22 cellular contexts compared by ENCODE assay signal in genomic region chr2:230910546-230911135, GRCh38. TPM values are rescaled to one million over a fixed set of nuclear protein-coding genes. Genes with fewer than 3 reads are reported as not detected.
A peak's percentile ranks its signal among the peaks of the same experiment; 100 is the strongest.
DNase-seq lines count a peak whose midpoint lies in the region; FAIRE-seq and TF ChIP-seq lines count a peak whose summit lies in the region.
"Had no signal": no experiment of that assay in that cellular context is flagged by ENCODE, and none has a peak within 500 bp of the region (broad histone marks: within the 10 kb centered on the region; RNA-seq: fewer than 3 reads in every experiment).

No MANE protein-coding gene starts in this region.

- peak overlapping the region; percentile 88; the same call in 1 of the 2 replicates for H3K4me2 ChIP-seq in BLaER1

- peaks cover 2% of the 10 kb centered on the region for H3K36me3 Mint-ChIP-seq in chondrocyte (ENCODE audit: low read depth)

- no peak for TF ChIP-seq POLR2A in GM12891 (IDR thresholded peaks at IDR 0.05; ENCODE audit: low read depth, low read length)

- intact Hi-C loops in posterior vena cava (cut with DNase I), result no loop called here

- H4K20me1 ChIP-seq in BLaER1, result no peaks in the 10 kb centered on the region

- H3K27me3 ChIP-seq in BLaER1, result no peaks in the 10 kb centered on the region
- H3K27me3 ChIP-seq: tibial nerve had no signal

- H3K9me3 ChIP-seq in BLaER1, result no peaks in the 10 kb centered on the region
- H3K9me3 ChIP-seq: gastrocnemius medialis, tibial nerve had no signal

- H3K27me3 Mint-ChIP-seq in chondrocyte (ENCODE audit: low read depth), result peaks cover 19% of the 10 kb centered on the region

- DNase-seq in GM12891 (ENCODE audit: insufficient read length, low spot score), result no peak
- DNase-seq in chondrocyte (ENCODE audit: low spot score), result peak; percentile 49
- peak; percentile 16 for DNase-seq in posterior vena cava (ENCODE audit: low spot score)
- DNase-seq in NCI-H446 (lab: John Stamatoyannopoulos, UW), result no peak
- DNase-seq in foreskin melanocyte, result no peak
- DNase-seq in NCI-H1105 (lab: John Stamatoyannopoulos, UW), result no peak
- DNase-seq: cerebellar nuclear complex; COR-L47; DMS79 treated with DMSO at 0.1 percent for 48 hours; effector CD4-positive, alpha-beta T cell; H7; Kasumi-1; mammary epithelial cell; NCI-H1092 treated with DMSO at 0.1 percent for 48 hours; NCI-H2107; NCI-H510A treated with DMSO at 0.1 percent for 48 hours; RPMI8226 had no signal

- H3K4me3 ChIP-seq in BLaER1, result no peak overlapping the region
- H3K4me3 ChIP-seq: gastrocnemius medialis, tibial nerve had no signal

- H3K4me3 Mint-ChIP-seq in chondrocyte (ENCODE audit: unreplicated experiment), result no peak overlapping the region

- no peak overlapping the region for H3K27ac Mint-ChIP-seq in chondrocyte (ENCODE audit: unreplicated experiment)

- H3K9me3 Mint-ChIP-seq in chondrocyte (ENCODE audit: low read depth), result no peaks in the 10 kb centered on the region

- peak; percentile 20 for FAIRE-seq in GM12891 (lab: Jason Lieb, UNC)

- no peak for TF ChIP-seq CTCF in chondrocyte (IDR thresholded peaks at IDR 0.05)

- no peak overlapping the region for H3K9ac ChIP-seq in BLaER1

- H3K4me1 Mint-ChIP-seq in chondrocyte (ENCODE audit: low read depth), result peaks cover 4% of the 10 kb centered on the region

- H3K36me3 ChIP-seq in BLaER1, result no peaks in the 10 kb centered on the region
- H3K36me3 ChIP-seq: gastrocnemius medialis, tibial nerve had no signal

- H3K27ac ChIP-seq in BLaER1, result no peak overlapping the region
- H3K27ac ChIP-seq: gastrocnemius medialis, tibial nerve had no signal

- peaks cover 51% of the 10 kb centered on the region for H3K4me1 ChIP-seq in BLaER1
- H3K4me1 ChIP-seq: gastrocnemius medialis, tibial nerve had no signal

TF ChIP-seq in GM12891, 5 proteins besides CTCF, POLR2A, EP300 and RAD21:
- TF ChIP-seq POLR2AphosphoS5 (IDR thresholded peaks at IDR 0.05; ENCODE audit: low read depth, low read length) (no peak), PAX5 (IDR thresholded peaks at IDR 0.05; ENCODE audit: insufficient read depth, low read length, severe bottlenecking) (no peak), SPI1 (IDR thresholded peaks at IDR 0.05; ENCODE audit: low read depth, low read length) (no peak), TAF1 (IDR thresholded peaks at IDR 0.05; ENCODE audit: low read depth, low read length) (no peak), POU2F2 (IDR thresholded peaks at IDR 0.05; ENCODE audit: low read depth, low read length) (no peak)

RNA-seq across cellular contexts. Expression of gene GPR55, which starts 14.4 kb away (rescaled TPM):
- polyA plus RNA-seq in GM12891 (2012; ENCODE audit: low read depth, missing spikeins), result 20.8 TPM
- total RNA-seq in chondrocyte (not detected in 3 replicates), posterior vena cava (under 1 TPM; 0.14 to 0.19 TPM)
- total RNA-seq: gastrocnemius medialis, H7, HT-29, kidney epithelial cell, mammary epithelial cell had no signal
- polyA plus RNA-seq: mammary epithelial cell had no signal

RNA-seq across cellular contexts. Expression of gene ITM2C, which starts 45.9 kb away (rescaled TPM):
- 117 TPM for polyA plus RNA-seq in GM12891 (2012; ENCODE audit: low read depth, missing spikeins)
- 114 to 215 TPM (median 208 TPM) in 3 replicates for total RNA-seq in chondrocyte
- 10 to 100 TPM; 54.7 to 64.9 TPM for total RNA-seq in posterior vena cava

Comparison
In these comparisons a context has a peak if more than half of its experiments do, and no peak if none do; other contexts are left out.
1. DNase-seq: peak in chondrocyte (single experiment) and posterior vena cava (single experiment); none in GM12891 (single experiment), NCI-H446 (0 of 2), foreskin melanocyte (single experiment) and NCI-H1105 (single experiment).